In genomic region chr11:62841361-62842170, GRCh38 we compare ENCODE assay signal across 1 cellular context.
TF ChIP-seq lines count a peak whose summit lies in the region.

No MANE protein-coding gene starts in this region.

TF ChIP-seq in GM12878, 131 proteins besides CTCF, POLR2A, EP300 and RAD21 (continued from another document and continues in another):
- TF ChIP-seq NKRF (conservative IDR thresholded peaks at IDR 0.05) (peak; percentile 88), ZNF207 (IDR thresholded peaks at IDR 0.05; ENCODE audit: borderline replicate concordance) (peak; percentile 100), TCF7 (IDR thresholded peaks at IDR 0.05; ENCODE audit: borderline replicate concordance) (peak; percentile 95), RUNX3 (IDR thresholded peaks at IDR 0.05; ENCODE audit: low read length) (peak; percentile 82), RELB (IDR thresholded peaks at IDR 0.05; ENCODE audit: low read depth) (peak; percentile 88), MEF2A (IDR thresholded peaks at IDR 0.05; ENCODE audit: insufficient read depth, low read depth, low read length) (peak; percentile 87), NFIC (IDR thresholded peaks at IDR 0.05; ENCODE audit: low read depth, low read length) (peak; percentile 99), HDGF (IDR thresholded peaks at IDR 0.05) (no peak), HDAC6 (IDR thresholded peaks at IDR 0.05; ENCODE audit: unreplicated experiment) (peak; percentile 99), PKNOX1 (IDR thresholded peaks at IDR 0.05) (peak; percentile 87), CREM (IDR thresholded peaks at IDR 0.05; ENCODE audit: low read depth) (peak; percentile 97), EZH2 (IDR thresholded peaks at IDR 0.05; ENCODE audit: borderline replicate concordance, control insufficient read depth, low read depth, low read length) (peak; percentile 96; the same call in 1 of the 2 replicates), ZBTB4 (CRISPR knock-in tag; IDR thresholded peaks at IDR 0.05) (peak; percentile 100), TARDBP (IDR thresholded peaks at IDR 0.05; ENCODE audit: borderline replicate concordance) (peak; percentile 99), JUND (IDR thresholded peaks at IDR 0.05; ENCODE audit: low read depth, low read length) (0 out of 2 replicates have a peak, but pooled peaks have one; percentile 17), POLR2AphosphoS2 (IDR thresholded peaks at IDR 0.05; ENCODE audit: low read depth, low read length) (peak; percentile 100), GATAD2B (conservative IDR thresholded peaks at IDR 0.05; ENCODE audit: low read depth) (no peak; the same call in none of the 2 replicates), ZBTB11 (CRISPR knock-in tag; IDR thresholded peaks at IDR 0.05) (peak; percentile 87), NBN (IDR thresholded peaks at IDR 0.05) (peak; percentile 100), ZNF274 (IDR thresholded peaks at IDR 0.05; ENCODE audit: insufficient read depth, insufficient read length) (no peak), KLF5 (IDR thresholded peaks at IDR 0.05; ENCODE audit: partially characterized antibody) (peak; percentile 97), IRF3 (IDR thresholded peaks at IDR 0.05) (peak; percentile 5; the same call in 1 of the 2 replicates), ZNF217 (IDR thresholded peaks at IDR 0.05) (no peak), CUX1 (IDR thresholded peaks at IDR 0.05; ENCODE audit: insufficient replicate concordance, low read depth, low read length) (no peak), GABPA (IDR thresholded peaks at IDR 0.05; ENCODE audit: low read depth) (peak; percentile 79), CREB1 (IDR thresholded peaks at IDR 0.05; ENCODE audit: low read depth) (peak; percentile 83), SKIL (IDR thresholded peaks at IDR 0.05; ENCODE audit: low read depth, poor library complexity, severe bottlenecking) (peak; percentile 86), E4F1 (IDR thresholded peaks at IDR 0.05; ENCODE audit: borderline replicate concordance, partially characterized antibody) (no peak), WRNIP1 (IDR thresholded peaks at IDR 0.05; ENCODE audit: borderline replicate concordance, low read depth, low read length) (peak; percentile 99; the same call in 1 of the 2 replicates), RFX5 (IDR thresholded peaks at IDR 0.05; ENCODE audit: low read depth, low read length) (no peak), NFYA (IDR thresholded peaks at IDR 0.05; ENCODE audit: borderline replicate concordance, low read depth, low read length) (no peak)
